In the genomic region with DNA sequence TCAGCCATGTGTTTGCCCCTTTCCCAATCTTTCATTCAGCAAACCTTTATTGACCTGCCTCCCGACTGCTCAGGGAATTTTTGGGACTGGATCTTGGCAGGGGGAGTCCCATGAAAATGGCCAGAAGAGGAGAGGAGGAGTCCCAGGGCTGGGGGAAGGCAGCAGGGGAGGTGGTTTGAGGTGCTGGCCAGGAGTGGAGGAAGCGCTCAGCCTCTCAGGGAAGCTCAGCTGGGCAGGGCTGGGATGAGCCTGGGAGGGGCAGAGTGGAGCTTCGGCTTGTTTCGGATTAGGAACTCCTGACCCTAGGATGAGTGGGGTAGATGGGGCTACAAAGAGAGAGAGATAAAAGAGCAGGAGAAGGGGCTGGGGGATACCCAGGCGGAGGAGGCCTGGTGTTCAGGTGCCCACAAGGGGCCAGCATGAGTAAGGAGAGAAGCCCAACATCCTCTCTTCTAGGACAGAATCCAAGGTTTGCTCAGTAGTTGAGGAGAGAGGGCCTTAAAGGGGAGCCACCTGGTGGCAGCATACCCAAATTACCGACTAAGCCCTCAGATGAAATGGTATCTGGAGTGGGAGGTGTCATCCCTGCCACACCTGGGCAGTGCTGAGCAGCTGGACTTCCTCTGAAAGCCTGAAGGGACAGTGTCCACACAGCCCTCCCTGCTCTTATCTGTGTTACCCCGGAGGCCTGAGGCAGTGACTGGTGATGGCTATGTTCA, we compare ENCODE assay signal across 9 cellular contexts.
DNase-seq lines count a peak whose midpoint lies in the region; ATAC-seq and TF ChIP-seq lines count a peak whose summit lies in the region.
"Had no signal": no experiment of that assay in that cellular context is flagged by ENCODE, and none has a peak within 500 bp of the region (broad histone marks: within the 10 kb centered on the region; RNA-seq: fewer than 3 reads in every experiment).

No MANE protein-coding gene starts in this region.

- no peaks in the 10 kb centered on the region for H3K36me3 ChIP-seq in lower lobe of right lung

- H3K9me3 ChIP-seq in lower lobe of right lung = no peaks in the 10 kb centered on the region

- peak; percentile 43 for TF ChIP-seq CTCF in 22Rv1 (IDR thresholded peaks at IDR 0.05)
- TF ChIP-seq CTCF in lower lobe of right lung (IDR thresholded peaks at IDR 0.05) = peak; percentile 33

- H3K27ac ChIP-seq in 22Rv1 (no peak overlapping the region), lower lobe of right lung (no peak overlapping the region)
- H3K27ac ChIP-seq: dorsolateral prefrontal cortex had no signal

- H3K27me3 ChIP-seq in lower lobe of right lung (ENCODE audit: low read depth) = peaks cover 17% of the 10 kb centered on the region

- intact Hi-C loops in lower lobe of right lung (cut with DNase I) = no loop called here

- H3K4me3 ChIP-seq in lower lobe of right lung = no peak overlapping the region
- H3K4me3 ChIP-seq: dorsolateral prefrontal cortex had no signal

- ATAC-seq in lower lobe of right lung (peak in 1 of 2 donors; percentile 21), HG03095 (IDR thresholded peaks at IDR 0.05; ENCODE audit: unreplicated experiment) (no peak), HG02759 (IDR thresholded peaks at IDR 0.05; ENCODE audit: unreplicated experiment) (no peak), HG02571 (IDR thresholded peaks at IDR 0.05; ENCODE audit: unreplicated experiment) (no peak)

- peak; percentile 47 for DNase-seq in EH (ENCODE audit: low read depth)
- peak; percentile 37 for DNase-seq in NCI-H1694 treated with DMSO at 0.1 percent for 48 hours (lab: John Stamatoyannopoulos, UW)
- peak; percentile 35 for DNase-seq in amniotic epithelial cell (ENCODE audit: low read depth)
- DNase-seq in lower lobe of right lung = no peak

- peaks cover 3% of the 10 kb centered on the region for H3K4me1 ChIP-seq in lower lobe of right lung
